ENCODE assay signal across 1 cellular context in the genomic region with DNA sequence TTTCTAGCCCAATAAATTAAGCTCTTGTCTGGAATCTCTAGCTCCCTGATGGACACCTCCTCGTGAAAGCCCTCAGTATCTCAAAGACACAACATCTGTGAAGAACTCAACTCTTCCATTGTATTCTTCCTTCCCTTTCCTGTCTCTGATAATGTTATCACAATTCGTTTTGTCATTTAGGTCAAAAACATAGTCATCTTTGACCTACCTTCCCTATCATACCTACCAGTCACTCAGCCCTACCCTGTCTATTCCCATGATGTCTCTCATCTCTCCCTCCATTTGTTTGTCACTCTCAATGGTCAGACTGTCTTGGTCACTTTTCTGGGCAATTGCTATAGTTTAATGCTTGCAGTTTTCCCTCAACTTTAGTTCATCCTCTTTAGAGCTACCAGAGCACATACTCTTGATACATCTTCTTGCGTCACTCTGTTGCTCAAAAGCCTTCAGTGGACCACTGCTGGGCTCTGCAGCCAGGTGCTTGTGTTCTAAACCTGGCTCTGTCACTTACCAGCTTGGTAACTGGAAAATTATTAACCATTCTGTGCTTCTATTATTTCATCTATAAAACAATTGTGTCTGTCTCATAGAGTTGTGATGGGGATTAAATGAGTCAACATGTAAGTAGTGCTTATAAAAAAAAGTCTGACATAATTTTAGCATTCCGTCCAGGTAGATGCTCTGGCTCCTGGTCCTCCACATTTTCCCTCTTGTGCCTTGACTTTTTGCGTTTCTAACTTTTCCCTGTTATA.
TF ChIP-seq lines count a peak whose summit lies in the region.

No MANE protein-coding gene starts in this region.

TF ChIP-seq in endothelial cell of umbilical vein, 7 proteins besides CTCF, POLR2A, EP300 and RAD21:
- no peak for TF ChIP-seq EZH2 (IDR thresholded peaks at IDR 0.05; ENCODE audit: borderline replicate concordance, low read depth, low read length, severe bottlenecking)
TF ChIP-seq in endothelial cell of umbilical vein: peak in this region for 0.
